In genomic region chr2:8303322-8303832, GRCh38 we compare ENCODE assay signal across 8 cellular contexts.
DNase-seq lines count a peak whose midpoint lies in the region; ATAC-seq, FAIRE-seq and TF ChIP-seq lines count a peak whose summit lies in the region.

No MANE protein-coding gene starts in this region.

- no peak for FAIRE-seq in astrocyte (lab: Jason Lieb, UNC)
- FAIRE-seq in frontal cortex (lab: Jason Lieb, UNC), result no peak

- H3K27me3 ChIP-seq in astrocyte (ENCODE audit: insufficient read depth, low read length), result no peaks in the 10 kb centered on the region

- TF ChIP-seq CTCF in astrocyte (IDR thresholded peaks at IDR 0.05; ENCODE audit: insufficient read depth, low read depth, low read length), result no peak

- H3K9me3 ChIP-seq in astrocyte (ENCODE audit: insufficient read depth, low read depth, low read length), result no peaks in the 10 kb centered on the region

- H3K4me3 ChIP-seq in astrocyte (ENCODE audit: insufficient read depth, low read depth, low read length), result no peak overlapping the region

- no peak overlapping the region for H2AFZ ChIP-seq in astrocyte (ENCODE audit: low read depth, low read length)

- peak overlapping the region; percentile 6 for H3K27ac Mint-ChIP-seq in astrocyte (ENCODE audit: unreplicated experiment)

- no peaks in the 10 kb centered on the region for H3K79me2 ChIP-seq in astrocyte (ENCODE audit: insufficient read depth, low read length)

- no peak overlapping the region for H3K27ac ChIP-seq in astrocyte (ENCODE audit: low read depth, low read length)

- intact Hi-C loops in posterior cingulate gyrus (cut with DNase I), result no loop called here

- DNase-seq in T-helper 22 cell (ENCODE audit: low read depth) (peak; percentile 56), astrocyte (ENCODE audit: low read depth) (peak; percentile 26), posterior cingulate gyrus (peak in 7 of 10 donors; percentile 25 to 84 (median 38)), NCI-H187 (lab: John Stamatoyannopoulos, UW) (no peak), frontal cortex (ENCODE audit: low spot score in 2 of 2) (no peak), NCI-H2107 treated with DMSO at 0.1 percent for 48 hours (lab: John Stamatoyannopoulos, UW; ENCODE audit: unreplicated experiment) (no peak)

- H3K9ac ChIP-seq in astrocyte (ENCODE audit: low read length), result no peak overlapping the region

- no peaks in the 10 kb centered on the region for H3K36me3 ChIP-seq in astrocyte (ENCODE audit: insufficient read depth, low read length)

- peaks cover 16% of the 10 kb centered on the region for H3K4me1 ChIP-seq in astrocyte (ENCODE audit: insufficient read depth, low read length)

- H4K20me1 ChIP-seq in astrocyte (ENCODE audit: insufficient read depth, low read length), result no peaks in the 10 kb centered on the region

- no peaks in the 10 kb centered on the region for H3K36me3 Mint-ChIP-seq in astrocyte (ENCODE audit: low read depth, unreplicated experiment)

- peak; percentile 83 for ATAC-seq in GM18907 (IDR thresholded peaks at IDR 0.05; ENCODE audit: unreplicated experiment)
- ATAC-seq in HG03066 (IDR thresholded peaks at IDR 0.05; ENCODE audit: low read depth, unreplicated experiment), result peak; percentile 68

- H3K4me1 Mint-ChIP-seq in astrocyte (ENCODE audit: low read depth, unreplicated experiment), result peaks cover 7% of the 10 kb centered on the region

- peaks cover under 1% of the 10 kb centered on the region for H3K27me3 Mint-ChIP-seq in astrocyte (ENCODE audit: low read depth, unreplicated experiment)

- H3K4me2 ChIP-seq in astrocyte (ENCODE audit: low read length), result no peak overlapping the region

- H3K4me3 Mint-ChIP-seq in astrocyte (ENCODE audit: unreplicated experiment), result no peak overlapping the region

- peaks cover 4% of the 10 kb centered on the region for H3K9me3 Mint-ChIP-seq in astrocyte (ENCODE audit: unreplicated experiment)

Comparison
In these comparisons a context has a peak if more than half of its experiments do, and no peak if none do; other contexts are left out.
1. DNase-seq: peak in T-helper 22 cell (single experiment), astrocyte (single experiment) and posterior cingulate gyrus (7 of 10); none in NCI-H187 (0 of 2), frontal cortex (0 of 2) and NCI-H2107 treated with DMSO at 0.1 percent for 48 hours (single experiment).